Comparison of ENCODE assay signal across 16 cellular contexts in the genomic region with DNA sequence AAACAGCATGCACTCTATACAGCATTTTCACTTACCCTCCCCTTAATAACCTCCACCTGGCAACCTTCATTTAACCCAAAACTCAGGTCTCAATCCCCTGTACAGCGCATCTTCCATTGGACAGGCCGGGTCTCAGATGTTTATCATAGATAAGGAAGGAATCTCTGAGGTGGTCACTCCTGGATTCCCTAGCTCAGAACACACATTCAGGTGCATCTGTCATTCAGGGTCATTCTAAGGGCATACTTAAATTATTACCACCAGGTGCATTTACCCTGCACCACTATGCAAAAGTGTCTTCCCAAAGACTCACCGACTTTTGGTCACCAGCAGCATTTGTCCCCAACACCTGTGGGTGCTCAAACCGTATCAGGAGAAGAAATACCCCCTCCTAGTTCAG.
A peak's percentile ranks its signal among the peaks of the same experiment; 100 is the strongest.
DNase-seq lines count a peak whose midpoint lies in the region; TF ChIP-seq lines count a peak whose summit lies in the region.
"Had no signal": no experiment of that assay in that cellular context is flagged by ENCODE, and none has a peak within 500 bp of the region (broad histone marks: within the 10 kb centered on the region; RNA-seq: fewer than 3 reads in every experiment).

No MANE protein-coding gene starts in this region.

- peaks cover 0 to 8% of the 10 kb centered on the region in 2 donors for H3K9me3 ChIP-seq in right atrium auricular region

- peaks cover 56% of the 10 kb centered on the region for H3K4me1 Mint-ChIP-seq in neural crest cell
- H3K4me1 Mint-ChIP-seq: CD4-positive, alpha-beta memory T cell had no signal

- H3K27me3 Mint-ChIP-seq in neural crest cell (ENCODE audit: low read depth): no peaks in the 10 kb centered on the region

- H3K27me3 ChIP-seq in right atrium auricular region: no peaks in the 10 kb centered on the region

- peak; percentile 28 for DNase-seq in HT-29 (ENCODE audit: low spot score)
- peak; percentile 27 for DNase-seq in NCI-H526 treated with DMSO at 0.1 percent for 48 hours (lab: John Stamatoyannopoulos, UW)
- DNase-seq in neural crest cell (ENCODE audit: low read depth, low spot score): no peak
- DNase-seq in NCI-H1105 treated with DMSO at 0.1 percent for 48 hours (lab: John Stamatoyannopoulos, UW): no peak
- no peak for DNase-seq in H4 (ENCODE audit: low spot score)
- no peak for DNase-seq in right atrium auricular region (ENCODE audit: low spot score)
- no peak for DNase-seq in mesenteric fat pad (ENCODE audit: low spot score)
- DNase-seq: C1 segment of cervical spinal cord; CD4-positive, alpha-beta memory T cell; COR-L47; DMS79; EL; GDM1; GOT3; H9 had no signal

- no peaks in the 10 kb centered on the region for H3K36me3 ChIP-seq in right atrium auricular region

- no peak overlapping the region for H3K27ac ChIP-seq in right atrium auricular region

- no peak overlapping the region for H3K4me3 ChIP-seq in right atrium auricular region
- H3K4me3 ChIP-seq: GM12878 had no signal

- peak overlapping the region; percentile 13 for H3K27ac Mint-ChIP-seq in neural crest cell (ENCODE audit: unreplicated experiment)
- H3K27ac Mint-ChIP-seq: CD4-positive, alpha-beta memory T cell had no signal

- no peaks in the 10 kb centered on the region for H3K4me1 ChIP-seq in right atrium auricular region

- peaks cover 16% of the 10 kb centered on the region for H3K36me3 Mint-ChIP-seq in neural crest cell (ENCODE audit: low read depth)
- H3K36me3 Mint-ChIP-seq: CD4-positive, alpha-beta memory T cell had no signal

- H3K9me3 Mint-ChIP-seq in neural crest cell: peaks cover 13% of the 10 kb centered on the region

- TF ChIP-seq CTCF in neural crest cell (conservative IDR thresholded peaks at IDR 0.05) (no peak), right atrium auricular region (IDR thresholded peaks at IDR 0.05) (no peak)

- H3K4me3 Mint-ChIP-seq in neural crest cell: no peak overlapping the region
- H3K4me3 Mint-ChIP-seq: CD4-positive, alpha-beta memory T cell had no signal

Comparison
In these comparisons a context has a peak if more than half of its experiments do, and no peak if none do; other contexts are left out.
1. DNase-seq: peak in HT-29 (single experiment) and NCI-H526 treated with DMSO at 0.1 percent for 48 hours (single experiment); none in neural crest cell (single experiment), NCI-H1105 treated with DMSO at 0.1 percent for 48 hours (single experiment), H4 (single experiment), right atrium auricular region (single experiment) and mesenteric fat pad (single experiment).